ENCODE assay signal across 18 cellular contexts in genomic region chr13:55613429-55614187, GRCh38.
"Had no signal": no experiment of that assay in that cellular context is flagged by ENCODE, and none has a peak within 500 bp of the region (broad histone marks: within the 10 kb centered on the region; RNA-seq: fewer than 3 reads in every experiment).

No MANE protein-coding gene starts in this region.

- H3K27ac ChIP-seq: coronary artery, dorsolateral prefrontal cortex, esophagus muscularis mucosa, foreskin keratinocyte, heart right ventricle, left lung, lower lobe of right lung had no signal

- H3K27me3 ChIP-seq: dorsolateral prefrontal cortex, esophagus muscularis mucosa, foreskin keratinocyte, heart right ventricle, left lung had no signal

- ATAC-seq: foreskin keratinocyte, heart right ventricle, left cardiac atrium, left lung, left ventricle myocardium superior, lower lobe of right lung had no signal

- H3K4me1 ChIP-seq: esophagus muscularis mucosa, foreskin keratinocyte, heart right ventricle, left lung, lower lobe of right lung had no signal

- H3K9me3 ChIP-seq: esophagus muscularis mucosa, lower lobe of right lung had no signal

- H3K4me1 Mint-ChIP-seq: memory B cell had no signal

- H3K36me3 ChIP-seq: esophagus muscularis mucosa, heart right ventricle, left lung, lower lobe of right lung had no signal

- H3K9me3 Mint-ChIP-seq: memory B cell had no signal

- H3K4me3 Mint-ChIP-seq: memory B cell had no signal

- H3K27ac Mint-ChIP-seq: memory B cell had no signal

- H3K4me3 ChIP-seq: coronary artery, dorsolateral prefrontal cortex, esophagus muscularis mucosa, heart right ventricle, left lung, lower lobe of right lung had no signal

- H3K27me3 Mint-ChIP-seq: memory B cell had no signal

- DNase-seq: dermis blood vessel endothelial cell; dorsolateral prefrontal cortex; effector CD4-positive, alpha-beta T cell; effector memory CD4-positive, alpha-beta T cell; foreskin keratinocyte; glutamatergic neuron; head of caudate nucleus; heart right ventricle; hippocampal formation; left cardiac atrium; left lung; left ventricle myocardium superior; lower lobe of right lung; mesendoderm; midbrain had no signal

- H3K36me3 Mint-ChIP-seq: memory B cell had no signal
